8 cellular contexts compared by ENCODE assay signal in the genomic region with DNA sequence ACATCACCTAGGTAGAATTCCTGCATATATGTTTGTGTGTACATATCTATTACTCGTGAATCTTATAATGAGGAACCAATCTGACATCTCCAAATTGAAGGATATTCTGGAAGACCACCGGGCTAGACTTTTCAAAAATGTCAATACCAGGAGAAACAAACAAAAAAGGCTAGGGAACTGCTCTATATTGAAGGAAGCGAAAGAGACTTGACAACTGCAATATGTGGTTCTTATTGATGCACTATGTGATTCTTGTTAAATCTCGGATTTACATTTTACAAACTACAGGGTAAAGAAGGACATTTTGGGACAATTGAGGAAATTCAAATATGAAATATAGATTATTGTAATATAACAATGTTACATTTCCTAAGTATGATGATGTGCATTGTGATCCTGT.
DNase-seq lines count a peak whose midpoint lies in the region; ATAC-seq and TF ChIP-seq lines count a peak whose summit lies in the region.

No MANE protein-coding gene starts in this region.

- H3K36me3 Mint-ChIP-seq in CD8-positive, alpha-beta memory T cell, result peaks cover 0 to 3% (median 0%) of the 10 kb centered on the region in 3 donors
- peaks cover 1% of the 10 kb centered on the region for H3K36me3 Mint-ChIP-seq in progenitor cell of endocrine pancreas (ENCODE audit: insufficient read depth)

- TF ChIP-seq CTCF in PC-3 (conservative IDR thresholded peaks at IDR 0.05; ENCODE audit: low read depth, low read length) (no peak), epithelial cell of proximal tubule (conservative IDR thresholded peaks at IDR 0.05; ENCODE audit: low read depth, low read length) (no peak), progenitor cell of endocrine pancreas (IDR thresholded peaks at IDR 0.05; ENCODE audit: unreplicated experiment) (no peak)

- no peaks in the 10 kb centered on the region for H3F3A ChIP-seq in PC-3 (ENCODE audit: low read length, unreplicated experiment)

- peak overlapping the region in 1 of 8 donors; percentile 30 for H3K27ac Mint-ChIP-seq in CD8-positive, alpha-beta memory T cell
- H3K27ac Mint-ChIP-seq in progenitor cell of endocrine pancreas, result no peak overlapping the region

- CTCF ChIA-PET in CD8-positive, alpha-beta memory T cell (lab: Charles Lee), result interaction anchor here (0.7 kb wide), 1 partner anchor 688 kb away, joined by 3 read pairs; no protein-coding TSS in a partner anchor
- CTCF ChIA-PET in PC-3 (lab: Charles Lee), result no interaction called here

- BruUV-seq in PC-3 (replicated peaks; lab: Mats Ljungman, UMichigan), result TSS peak; percentile 47

- H3K36me3 ChIP-seq in CD8-positive, alpha-beta memory T cell (ENCODE audit: insufficient read depth, low read length), result no peaks in the 10 kb centered on the region
- no peaks in the 10 kb centered on the region for H3K36me3 ChIP-seq in PC-3 (ENCODE audit: low read depth, low read length)

- POLR2A ChIA-PET in CD8-positive, alpha-beta memory T cell (lab: Charles Lee), result no interaction called here
- POLR2A ChIA-PET in PC-3 (lab: Charles Lee; ENCODE audit: unreplicated experiment), result no interaction called here

- H3K79me2 ChIP-seq in PC-3 (ENCODE audit: low read length), result peaks cover 36% of the 10 kb centered on the region

- peaks cover 8% of the 10 kb centered on the region for H3K4me1 ChIP-seq in CD8-positive, alpha-beta memory T cell (ENCODE audit: insufficient read depth, low read length)
- H3K4me1 ChIP-seq in PC-3 (ENCODE audit: insufficient read depth, low read length), result peaks cover 28% of the 10 kb centered on the region

- H3K27me3 ChIP-seq in CD8-positive, alpha-beta memory T cell (ENCODE audit: insufficient read depth, low read length, poor library complexity, severe bottlenecking), result no peaks in the 10 kb centered on the region
- H3K27me3 ChIP-seq in PC-3 (ENCODE audit: low read length), result no peaks in the 10 kb centered on the region

- H4K20me1 ChIP-seq in PC-3 (ENCODE audit: low read length), result no peaks in the 10 kb centered on the region

- no peak overlapping the region for H3K9ac ChIP-seq in PC-3 (ENCODE audit: low read length)

- no peak overlapping the region for H3K27ac ChIP-seq in CD8-positive, alpha-beta memory T cell (ENCODE audit: low read depth, low read length)
- H3K27ac ChIP-seq in PC-3 (ENCODE audit: low read length), result no peak overlapping the region

- no peak for DNase-seq in CD8-positive, alpha-beta memory T cell
- DNase-seq in PC-3, result no peak
- no peak for DNase-seq in epithelial cell of proximal tubule (ENCODE audit: low read depth)
- no peak for DNase-seq in progenitor cell of endocrine pancreas (ENCODE audit: low spot score, unreplicated experiment)
- DNase-seq in NCI-H526 (lab: John Stamatoyannopoulos, UW), result no peak
- no peak for DNase-seq in NCI-H2081 (lab: John Stamatoyannopoulos, UW)

- no peaks in the 10 kb centered on the region for H3K9me3 ChIP-seq in CD8-positive, alpha-beta memory T cell (ENCODE audit: low read length)
- no peaks in the 10 kb centered on the region for H3K9me3 ChIP-seq in PC-3 (ENCODE audit: low read length)

- ATAC-seq in PC-3 (no peak), GM21529 (IDR thresholded peaks at IDR 0.05; ENCODE audit: unreplicated experiment) (no peak), HG02759 (IDR thresholded peaks at IDR 0.05; ENCODE audit: unreplicated experiment) (no peak)

- no peaks in the 10 kb centered on the region for H3K9me2 ChIP-seq in PC-3 (replicated peaks; ENCODE audit: low read length)

- H3K4me3 ChIP-seq in CD8-positive, alpha-beta memory T cell (ENCODE audit: low read length), result no peak overlapping the region
- H3K4me3 ChIP-seq in PC-3 (ENCODE audit: low read length) (peak overlapping the region; percentile 90), epithelial cell of proximal tubule (ENCODE audit: low read depth, low read length) (peak overlapping the region; percentile 69)

- peak overlapping the region; percentile 98; the same call in 1 of the 2 replicates for H2AFZ ChIP-seq in PC-3 (ENCODE audit: low read length)

- peak overlapping the region; percentile 84 for H3K4me2 ChIP-seq in PC-3 (ENCODE audit: low read length)

- peaks cover 0 to 3% of the 10 kb centered on the region in 2 donors for H3K27me3 Mint-ChIP-seq in CD8-positive, alpha-beta memory T cell
- peaks cover 13% of the 10 kb centered on the region for H3K27me3 Mint-ChIP-seq in progenitor cell of endocrine pancreas

- no peaks in the 10 kb centered on the region for H3K9me3 Mint-ChIP-seq in CD8-positive, alpha-beta memory T cell
- no peaks in the 10 kb centered on the region for H3K9me3 Mint-ChIP-seq in progenitor cell of endocrine pancreas (ENCODE audit: low read depth)

- peak overlapping the region; percentile 86 to 95 (median 91) for H3K4me3 Mint-ChIP-seq in CD8-positive, alpha-beta memory T cell
- peak overlapping the region; percentile 94 for H3K4me3 Mint-ChIP-seq in progenitor cell of endocrine pancreas (ENCODE audit: low read depth)

- peaks cover 14 to 34% (median 28%) of the 10 kb centered on the region in 3 donors for H3K4me1 Mint-ChIP-seq in CD8-positive, alpha-beta memory T cell
- peaks cover 9% of the 10 kb centered on the region for H3K4me1 Mint-ChIP-seq in progenitor cell of endocrine pancreas (ENCODE audit: low read depth)

- intact Hi-C loops in PC-3 (cut with micrococcal nuclease), result loop anchor here (2.0 to 10.0 kb wide), 6 partner anchors 283 to 1315 kb away; a partner anchor contains a TSS
